In genomic region chr13:113209880-113210421, GRCh38 we compare ENCODE assay signal across 8 cellular contexts. TPM values are rescaled to one million over a fixed set of nuclear protein-coding genes. Genes with fewer than 3 reads are reported as not detected.
DNase-seq lines count a peak whose midpoint lies in the region; ATAC-seq and TF ChIP-seq lines count a peak whose summit lies in the region.

No MANE protein-coding gene starts in this region.

- H3K9me3 ChIP-seq in KOPT-K1 (ENCODE audit: insufficient read depth, low read length, poor library complexity, severe bottlenecking) (no peaks in the 10 kb centered on the region), skeletal muscle tissue (ENCODE audit: control insufficient read depth in 3 of 3, low read length in 3 of 3) (no peaks in the 10 kb centered on the region)

- H3K4me1 ChIP-seq in skeletal muscle tissue (ENCODE audit: control insufficient read depth in 3 of 3, insufficient read depth in 3 of 3, low read length in 3 of 3), result peaks cover 52 to 76% (median 64%) of the 10 kb centered on the region in 3 donors

- in situ Hi-C loops in G401 (cut with HindIII; ENCODE audit: low sequenced_read_pairs) (no loop called here), astrocyte of the cerebellum (cut with HindIII; ENCODE audit: low sequenced_read_pairs) (no loop called here)

- peak overlapping the region; percentile 92 for H3K4me3 ChIP-seq in astrocyte of the cerebellum (ENCODE audit: low read depth, low read length)
- peak overlapping the region; percentile 82 for H3K4me3 ChIP-seq in iPS-11a (ENCODE audit: low read depth, low read length)
- peak overlapping the region; percentile 82 to 84 (median 84) for H3K4me3 ChIP-seq in skeletal muscle tissue (ENCODE audit: low read length in 3 of 3)

- H3K36me3 ChIP-seq in KOPT-K1 (ENCODE audit: insufficient read depth, low read length), result peaks cover 58% of the 10 kb centered on the region
- peaks cover 5 to 19% (median 11%) of the 10 kb centered on the region in 3 donors for H3K36me3 ChIP-seq in skeletal muscle tissue (ENCODE audit: control insufficient read depth in 3 of 3, insufficient read depth in 3 of 3, low read length in 3 of 3)

- no peak for TF ChIP-seq CTCF in astrocyte of the cerebellum (IDR thresholded peaks at IDR 0.05; ENCODE audit: low read depth, low read length, missing control alignments)

- peak; percentile 40 for DNase-seq in G401 (ENCODE audit: low spot score)
- peak; percentile 74 for DNase-seq in T-helper 22 cell (ENCODE audit: low read depth)
- DNase-seq in astrocyte of the cerebellum (ENCODE audit: low read depth), result no peak
- no peak for DNase-seq in NCI-H1436 treated with DMSO at 0.1 percent for 48 hours (lab: John Stamatoyannopoulos, UW)

- peak overlapping the region; percentile 69 to 98 (median 69) for H3K9ac ChIP-seq in skeletal muscle tissue (ENCODE audit: low read depth in 1 of 3, low read length in 3 of 3)

- peak; percentile 30 for ATAC-seq in GM21786 (IDR thresholded peaks at IDR 0.05; ENCODE audit: unreplicated experiment)

- H3K27ac ChIP-seq in KOPT-K1 (ENCODE audit: low read depth, low read length, poor library complexity, severe bottlenecking), result peak overlapping the region; percentile 97
- H3K27ac ChIP-seq in skeletal muscle tissue (ENCODE audit: low read depth, low read length), result peak overlapping the region; percentile 78

- H3K27me3 ChIP-seq in skeletal muscle tissue (ENCODE audit: control insufficient read depth in 3 of 3, insufficient read depth in 3 of 3, low read length in 3 of 3), result no peaks in the 10 kb centered on the region

RNA-seq across cellular contexts. Expression of gene CUL4A, which starts 0.5 kb away (rescaled TPM):
- 154 and 194 TPM in 2 replicates for total RNA-seq in G401 (2014; rRNA removed; shearing (Covaris generic))
- total RNA-seq in skeletal muscle tissue, result 67.3 TPM

RNA-seq across cellular contexts. Expression of gene PCID2, which starts 1.5 kb away (rescaled TPM):
- 89.6 and 103 TPM in 2 replicates for total RNA-seq in G401 (2014; rRNA removed; shearing (Covaris generic))
- 36.0 TPM for total RNA-seq in skeletal muscle tissue

RNA-seq across cellular contexts. Expression of gene PROZ, which starts 51.5 kb away (rescaled TPM):
- not detected in 2 replicates for total RNA-seq in G401 (2014; rRNA removed; shearing (Covaris generic))
- not detected for total RNA-seq in skeletal muscle tissue

Comparison
In these comparisons a context has a peak if more than half of its experiments do, and no peak if none do; other contexts are left out.
1. DNase-seq: peak in G401 (single experiment) and T-helper 22 cell (single experiment); none in astrocyte of the cerebellum (single experiment) and NCI-H1436 treated with DMSO at 0.1 percent for 48 hours (single experiment).
2. Peak in every context shown above with its lines, with median percentiles within 50 percentile points of each other: H3K4me3 ChIP-seq.